ENCODE assay signal across 10 cellular contexts in the genomic region with DNA sequence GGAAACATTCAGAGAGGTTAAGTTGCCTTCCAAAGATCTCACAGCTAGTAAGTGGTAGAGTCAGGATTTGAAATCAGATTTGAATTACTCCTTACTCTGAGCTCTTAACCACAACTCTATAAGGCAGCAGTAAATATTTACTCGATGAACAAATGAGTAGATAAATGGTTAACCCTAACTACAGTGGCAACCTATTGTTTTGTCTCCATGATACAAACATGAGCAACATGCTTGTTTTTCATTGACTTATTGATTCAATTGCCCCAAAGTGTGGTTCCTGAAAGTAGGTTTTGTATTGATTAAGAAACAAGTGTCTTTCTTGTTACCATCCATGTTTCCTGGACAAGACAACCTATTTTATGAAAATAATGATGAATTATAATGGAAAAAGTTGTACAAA.
"Had no signal": no experiment of that assay in that cellular context is flagged by ENCODE, and none has a peak within 500 bp of the region (broad histone marks: within the 10 kb centered on the region; RNA-seq: fewer than 3 reads in every experiment).

No MANE protein-coding gene starts in this region.

- ATAC-seq: K562 had no signal

- H3K9ac ChIP-seq: GM23248 had no signal

- H2AFZ ChIP-seq: GM23248 had no signal

- H3K27ac ChIP-seq: GM23248, HL-60 had no signal

- H3K4me3 ChIP-seq: GM23248, K562 had no signal

- FAIRE-seq: H54, K562 had no signal

- DNase-seq: GM23248, GOT3, H9, HCEC 1CT, HFFc6, IMR-90, KG1 had no signal
